ENCODE assay signal across 17 cellular contexts in the genomic region with DNA sequence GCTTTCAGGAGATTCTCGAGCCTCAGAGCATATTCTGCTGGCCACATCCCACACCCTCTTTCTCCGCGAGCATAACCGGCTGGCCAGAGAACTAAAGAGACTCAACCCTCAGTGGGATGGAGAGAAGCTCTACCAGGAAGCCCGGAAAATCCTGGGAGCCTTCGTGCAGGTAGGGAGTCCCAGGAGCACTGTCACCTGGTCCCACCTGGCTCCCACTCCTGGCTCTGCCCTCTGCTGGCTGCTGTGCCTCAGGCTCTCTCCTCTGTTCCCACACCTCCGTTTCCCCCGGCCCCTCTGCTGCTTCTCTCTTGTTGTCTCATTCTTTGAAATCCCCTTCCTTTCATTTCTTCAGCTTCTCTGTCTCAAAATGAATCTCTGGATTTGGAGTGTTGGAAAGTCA. TPM values are rescaled to one million over a fixed set of nuclear protein-coding genes. Genes with fewer than 3 reads are reported as not detected.
A peak's percentile ranks its signal among the peaks of the same experiment; 100 is the strongest.
DNase-seq lines count a peak whose midpoint lies in the region; ATAC-seq and TF ChIP-seq lines count a peak whose summit lies in the region.
"Had no signal": no experiment of that assay in that cellular context is flagged by ENCODE, and none has a peak within 500 bp of the region (broad histone marks: within the 10 kb centered on the region; RNA-seq: fewer than 3 reads in every experiment).

No MANE protein-coding gene starts in this region.

- intact Hi-C loops in Panc1 (cut with micrococcal nuclease; ENCODE audit: unreplicated experiment), result no loop called here

- H3K36me3 Mint-ChIP-seq in activated T-cell treated with anti-CD3 and anti-CD28 coated beads, Interleukin-2, amount 50 U/mL, for 4 hours (ENCODE audit: insufficient read depth), result no peaks in the 10 kb centered on the region
- H3K36me3 Mint-ChIP-seq in activated naive CD8-positive, alpha-beta T cell treated with anti-CD3 and anti-CD28 coated beads for 36 hours, result no peaks in the 10 kb centered on the region

- no TSS peak for BruUV-seq in Panc1 (replicated peaks; lab: Mats Ljungman, UMichigan)

- H3K27ac ChIP-seq in Panc1 (ENCODE audit: low read length), result no peak overlapping the region
- H3K27ac ChIP-seq in iPS-20b (ENCODE audit: low read length), result no peak overlapping the region
- no peak overlapping the region for H3K27ac ChIP-seq in SJCRH30
- H3K27ac ChIP-seq: pancreas, thyroid gland had no signal

- in situ Hi-C loops in Panc1 (cut with HindIII; ENCODE audit: low pct_unique_long_range_greater_than_20kb, low sequenced_read_pairs), result no loop called here

- ATAC-seq in activated T-cell treated with anti-CD3 and anti-CD28 coated beads, Interleukin-2, amount 50 U/mL, for 4 hours, result no peak
- ATAC-seq in Panc1, result no peak
- ATAC-seq: GM12878 had no signal

- H3K9ac ChIP-seq in iPS-20b (ENCODE audit: low read depth, low read length), result no peak overlapping the region

- H3K9me3 Mint-ChIP-seq in activated T-cell treated with anti-CD3 and anti-CD28 coated beads, Interleukin-2, amount 50 U/mL, for 4 hours, result no peaks in the 10 kb centered on the region
- H3K9me3 Mint-ChIP-seq in activated naive CD8-positive, alpha-beta T cell treated with anti-CD3 and anti-CD28 coated beads for 36 hours, result no peaks in the 10 kb centered on the region

- 0 out of 2 replicates have a peak, but pooled peaks have one; percentile 18 for TF ChIP-seq CTCF in Panc1 (IDR thresholded peaks at IDR 0.05)

- CTCF ChIA-PET in Panc1 (lab: Charles Lee), result interaction anchor here (0.6 kb wide), 1 partner anchor 179 kb away, joined by 3 read pairs; no protein-coding TSS in a partner anchor

- H3K4me1 Mint-ChIP-seq in activated T-cell treated with anti-CD3 and anti-CD28 coated beads, Interleukin-2, amount 50 U/mL, for 4 hours (ENCODE audit: low read depth), result no peaks in the 10 kb centered on the region
- no peaks in the 10 kb centered on the region for H3K4me1 Mint-ChIP-seq in activated naive CD8-positive, alpha-beta T cell treated with anti-CD3 and anti-CD28 coated beads for 36 hours

- H3K36me3 ChIP-seq in Panc1 (ENCODE audit: control insufficient read depth, insufficient read depth, low read length) (no peaks in the 10 kb centered on the region), iPS-20b (ENCODE audit: insufficient read depth, low read depth, low read length) (no peaks in the 10 kb centered on the region), SJCRH30 (no peaks in the 10 kb centered on the region)
- H3K36me3 ChIP-seq: pancreas, thyroid gland had no signal

- peaks cover 5% of the 10 kb centered on the region for H3K27me3 Mint-ChIP-seq in activated T-cell treated with anti-CD3 and anti-CD28 coated beads, Interleukin-2, amount 50 U/mL, for 4 hours (ENCODE audit: low read depth)
- H3K27me3 Mint-ChIP-seq in activated naive CD8-positive, alpha-beta T cell treated with anti-CD3 and anti-CD28 coated beads for 36 hours, result peaks cover 36% of the 10 kb centered on the region

- H3K4me1 ChIP-seq in Panc1 (ENCODE audit: control insufficient read depth, insufficient read depth, low read length) (no peaks in the 10 kb centered on the region), iPS-20b (ENCODE audit: insufficient read depth, low read length) (no peaks in the 10 kb centered on the region), SJCRH30 (no peaks in the 10 kb centered on the region)
- H3K4me1 ChIP-seq: pancreas, thyroid gland had no signal

- POLR2A ChIA-PET in Panc1 (lab: Charles Lee), result no interaction called here

- H3K9me3 ChIP-seq in Panc1 (ENCODE audit: control insufficient read depth, insufficient read depth, low read depth, low read length) (no peaks in the 10 kb centered on the region), iPS-20b (ENCODE audit: insufficient read depth, low read depth, low read length) (peaks cover 7% of the 10 kb centered on the region; the same call in 1 of the 2 replicates), SJCRH30 (replicated peaks) (no peaks in the 10 kb centered on the region)
- H3K9me3 ChIP-seq: pancreas, thyroid gland had no signal

- H3K27ac Mint-ChIP-seq in activated naive CD8-positive, alpha-beta T cell treated with anti-CD3 and anti-CD28 coated beads for 36 hours, result no peak overlapping the region

- H3K4me3 Mint-ChIP-seq in activated T-cell treated with anti-CD3 and anti-CD28 coated beads, Interleukin-2, amount 50 U/mL, for 4 hours, result no peak overlapping the region
- no peak overlapping the region for H3K4me3 Mint-ChIP-seq in activated naive CD8-positive, alpha-beta T cell treated with anti-CD3 and anti-CD28 coated beads for 36 hours

- H3K27me3 ChIP-seq in Panc1 (ENCODE audit: control insufficient read depth, insufficient read depth, low read length), result peaks cover 5% of the 10 kb centered on the region
- H3K27me3 ChIP-seq in iPS-20b (ENCODE audit: insufficient read depth, low read length), result peaks cover 76% of the 10 kb centered on the region
- H3K27me3 ChIP-seq in SJCRH30, result peaks cover 6% of the 10 kb centered on the region
- H3K27me3 ChIP-seq: pancreas, thyroid gland had no signal

- no peak overlapping the region for H3K4me3 ChIP-seq in Panc1 (ENCODE audit: low read depth in 2 of 2, low read length in 2 of 2)
- peak overlapping the region; percentile 52; the same call in 1 of the 2 replicates for H3K4me3 ChIP-seq in iPS-20b (ENCODE audit: low read length)
- H3K4me3 ChIP-seq in SJCRH30, result no peak overlapping the region
- H3K4me3 ChIP-seq: GM12878, pancreas, thyroid gland had no signal

- peak; percentile 9 to 14 for DNase-seq in activated T-cell treated with anti-CD3 and anti-CD28 coated beads, Interleukin-2, amount 50 U/mL, for 48 hours
- no peak for DNase-seq in activated T-cell treated with anti-CD3 and anti-CD28 coated beads, Interleukin-2, amount 50 U/mL, for 4 hours
- DNase-seq in Panc1 (ENCODE audit: low read depth, low spot score) (no peak), SJCRH30 (no peak), HCEC 1CT (no peak), NCI-H345 treated with DMSO at 0.1 percent for 48 hours (lab: John Stamatoyannopoulos, UW; ENCODE audit: unreplicated experiment) (no peak)
- DNase-seq in activated naive CD8-positive, alpha-beta T cell treated with anti-CD3 and anti-CD28 coated beads for 36 hours, result no peak
- DNase-seq: DMS 273 treated with DMSO at 0.1 percent for 48 hours, NCI-H2107, pancreas, thyroid gland had no signal

RNA-seq across cellular contexts. Expression of a gene that starts 16.4 kb away (rescaled TPM):
- total RNA-seq in activated T-cell treated with anti-CD3 and anti-CD28 coated beads, Interleukin-2, amount 50 U/mL, for 4 hours, result under 1 TPM in 1 of 3 donors, not detected in 2; 0.18 TPM
- total RNA-seq in Panc1 (2021; ENCODE audit: unreplicated experiment), result not detected
- polyA plus RNA-seq in Panc1 (2012; ENCODE audit: insufficient read length), result 0.16 TPM
- not detected for total RNA-seq in activated naive CD8-positive, alpha-beta T cell treated with anti-CD3 and anti-CD28 coated beads for 36 hours
- not detected in 2 replicates for total RNA-seq in SJCRH30 (2014; rRNA removed; shearing (Covaris generic))
- total RNA-seq: fibroblast of lung, GM12878, M059J, mononuclear cell, pancreas had no signal
- polyA plus RNA-seq: AG04450, fibroblast of lung had no signal

RNA-seq across cellular contexts. Expression of a gene that starts 25.9 kb away (rescaled TPM):
- total RNA-seq in activated T-cell treated with anti-CD3 and anti-CD28 coated beads, Interleukin-2, amount 50 U/mL, for 4 hours, result not detected
- total RNA-seq in Panc1 (2021; ENCODE audit: unreplicated experiment), result not detected
- not detected for polyA plus RNA-seq in Panc1 (2012; ENCODE audit: insufficient read length)
- not detected for total RNA-seq in activated naive CD8-positive, alpha-beta T cell treated with anti-CD3 and anti-CD28 coated beads for 36 hours
- total RNA-seq in SJCRH30 (2014; rRNA removed; shearing (Covaris generic)), result 5.2 and 6.4 TPM in 2 replicates
- total RNA-seq: fibroblast of lung, M059J had no signal
- polyA plus RNA-seq: AG04450 had no signal

RNA-seq across cellular contexts. Expression of a gene that starts 35.7 kb away (rescaled TPM):
- 10 to 100 TPM; 17.0 to 22.0 (median 20.0) TPM for total RNA-seq in activated T-cell treated with anti-CD3 and anti-CD28 coated beads, Interleukin-2, amount 50 U/mL, for 4 hours
- 12.1 TPM for total RNA-seq in Panc1 (2021; ENCODE audit: unreplicated experiment)
- polyA plus RNA-seq in Panc1 (2012; ENCODE audit: insufficient read length), result 8.9 TPM
- total RNA-seq in activated naive CD8-positive, alpha-beta T cell treated with anti-CD3 and anti-CD28 coated beads for 36 hours, result 10 to 100 TPM; 24.3 to 27.0 TPM
- 9.0 and 15.5 TPM in 2 replicates for total RNA-seq in SJCRH30 (2014; rRNA removed; shearing (Covaris generic))

Comparison
In these comparisons a context has a peak if more than half of its experiments do, and no peak if none do; other contexts are left out.
1. DNase-seq: peak in activated T-cell treated with anti-CD3 and anti-CD28 coated beads, Interleukin-2, amount 50 U/mL, for 48 hours (2 of 2); none in activated T-cell treated with anti-CD3 and anti-CD28 coated beads, Interleukin-2, amount 50 U/mL, for 4 hours (single experiment), Panc1 (single experiment), activated naive CD8-positive, alpha-beta T cell treated with anti-CD3 and anti-CD28 coated beads for 36 hours (single experiment), SJCRH30 (0 of 2), HCEC 1CT (single experiment) and NCI-H345 treated with DMSO at 0.1 percent for 48 hours (single experiment).